Comparison of ENCODE assay signal across 9 cellular contexts in the genomic region with DNA sequence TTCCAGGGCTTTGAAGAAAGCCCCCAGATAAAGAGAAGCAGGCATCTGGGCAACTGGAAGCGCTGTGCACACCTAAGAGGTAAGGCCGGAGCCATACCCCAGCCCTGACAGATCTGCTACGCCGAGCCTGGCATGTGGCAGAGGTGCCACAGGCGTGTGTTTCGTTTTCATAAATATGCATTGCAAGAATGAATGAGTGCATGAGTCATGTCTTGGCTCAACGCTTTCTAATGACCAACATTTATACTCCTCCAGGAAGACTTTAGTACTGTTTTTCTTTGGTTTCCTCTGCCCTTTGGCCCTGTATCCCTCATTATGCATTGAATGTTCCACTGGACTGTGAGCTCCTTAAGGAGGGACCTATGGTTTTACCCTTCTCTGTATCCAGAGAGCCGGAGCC. TPM values are rescaled to one million over a fixed set of nuclear protein-coding genes. Genes with fewer than 3 reads are reported as not detected.
DNase-seq lines count a peak whose midpoint lies in the region; TF ChIP-seq lines count a peak whose summit lies in the region.
"Had no signal": no experiment of that assay in that cellular context is flagged by ENCODE, and none has a peak within 500 bp of the region (broad histone marks: within the 10 kb centered on the region; RNA-seq: fewer than 3 reads in every experiment).

No MANE protein-coding gene starts in this region.

- TF ChIP-seq CTCF in Peyer's patch (IDR thresholded peaks at IDR 0.05) = peak in 2 of 6 experiments; percentile 11 to 22
- no peak for TF ChIP-seq CTCF in retinal pigment epithelial cell (conservative IDR thresholded peaks at IDR 0.05; ENCODE audit: low read depth, low read length)

- H3K36me3 ChIP-seq in Peyer's patch = no peaks in the 10 kb centered on the region

- peak; percentile 46 for DNase-seq in ELR (ENCODE audit: low read depth)
- DNase-seq in Peyer's patch = peak in 2 of 3 donors; percentile 60 to 64
- peak; percentile 78 for DNase-seq in fibroblast of gingiva (ENCODE audit: low read depth)
- DNase-seq in retinal pigment epithelial cell (ENCODE audit: low read depth) = peak; percentile 65
- no peak for DNase-seq in NCI-H345 (lab: John Stamatoyannopoulos, UW)
- DNase-seq in SHP77 treated with DMSO at 0.1 percent for 48 hours (lab: John Stamatoyannopoulos, UW) = no peak
- DNase-seq in activated CD4-positive, alpha-beta T cell treated with anti-CD3 and anti-CD28 coated beads, Interleukin-2, amount 50 U/mL, for 1 hour = no peak
- no peak for DNase-seq in medulla oblongata (ENCODE audit: extremely low spot score)

- H3K27ac ChIP-seq in Peyer's patch = peak overlapping the region in 2 of 4 donors; percentile 74 to 75

- H3K27me3 ChIP-seq in Peyer's patch = no peaks in the 10 kb centered on the region

- H3K4me1 ChIP-seq in Peyer's patch = peaks cover 0 to 8% (median 1%) of the 10 kb centered on the region in 4 donors

- H3K4me3 ChIP-seq in Peyer's patch = no peak overlapping the region
- H3K4me3 ChIP-seq in retinal pigment epithelial cell (ENCODE audit: low read length) = no peak overlapping the region

- TF ChIP-seq POLR2A in Peyer's patch (IDR thresholded peaks at IDR 0.05) = no peak

- no peaks in the 10 kb centered on the region for H3K9me3 ChIP-seq in Peyer's patch

RNA-seq across cellular contexts. Expression of a gene that starts 38.7 kb away (rescaled TPM):
- total RNA-seq in Peyer's patch = 1 to 10 TPM in 3 of 4 donors, not detected in 1; 1.6 to 8.3 (median 2.0) TPM
- total RNA-seq: natural killer cell treated with Interleukin-12 subunit alpha and Interleukin-12 subunit beta and Interleukin-15 and Interleukin-18, amount 100 ng/mL, for 72 hours had no signal

Comparison
In these comparisons a context has a peak if more than half of its experiments do, and no peak if none do; other contexts are left out.
1. DNase-seq: peak in ELR (single experiment), Peyer's patch (2 of 3), fibroblast of gingiva (single experiment) and retinal pigment epithelial cell (single experiment); none in NCI-H345 (single experiment), SHP77 treated with DMSO at 0.1 percent for 48 hours (single experiment), activated CD4-positive, alpha-beta T cell treated with anti-CD3 and anti-CD28 coated beads, Interleukin-2, amount 50 U/mL, for 1 hour (single experiment) and medulla oblongata (single experiment).